In the genomic region with DNA sequence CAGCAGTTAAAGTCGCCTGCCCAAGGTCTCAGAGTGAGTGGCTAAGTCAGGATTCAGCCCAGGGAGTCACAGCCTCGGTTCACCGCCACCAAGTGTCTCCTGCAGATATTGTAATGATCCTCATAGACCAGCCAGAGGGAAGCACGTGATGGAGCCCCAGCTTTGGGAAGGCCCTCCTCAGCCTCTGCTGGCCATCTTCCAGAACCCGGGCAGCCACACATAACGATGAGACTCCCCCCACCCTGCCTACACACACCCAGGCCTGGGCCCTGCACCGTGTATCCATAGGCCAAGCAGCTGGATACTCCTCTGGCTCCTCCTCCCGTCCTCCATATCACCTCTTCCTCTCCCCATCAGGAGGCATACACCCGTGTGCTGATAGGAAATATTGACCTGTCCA, we compare ENCODE assay signal across 10 cellular contexts. TPM values are rescaled to one million over a fixed set of nuclear protein-coding genes. Genes with fewer than 3 reads are reported as not detected.
A peak's percentile ranks its signal among the peaks of the same experiment; 100 is the strongest.
DNase-seq lines count a peak whose midpoint lies in the region; FAIRE-seq and TF ChIP-seq lines count a peak whose summit lies in the region.
"Had no signal": no experiment of that assay in that cellular context is flagged by ENCODE, and none has a peak within 500 bp of the region (broad histone marks: within the 10 kb centered on the region; RNA-seq: fewer than 3 reads in every experiment).

No MANE protein-coding gene starts in this region.

- H3K27me3 Mint-ChIP-seq in CD4-positive, alpha-beta memory T cell: no peaks in the 10 kb centered on the region

- no peak overlapping the region for H2BK120ac ChIP-seq in neuronal stem cell (ENCODE audit: low read depth, low read length)

- H3K4me2 ChIP-seq in KMS-11: peak overlapping the region; percentile 13; the same call in 1 of the 2 replicates
- H3K4me2 ChIP-seq in neuronal stem cell (ENCODE audit: insufficient read depth, low read length, poor library complexity, severe bottlenecking): no peak overlapping the region

- no peaks in the 10 kb centered on the region for H3K9me3 Mint-ChIP-seq in CD4-positive, alpha-beta memory T cell

- intact Hi-C loops in CD4-positive, alpha-beta memory T cell (cut with micrococcal nuclease): no loop called here

- H3K27ac ChIP-seq in CD4-positive, alpha-beta memory T cell (ENCODE audit: low read depth, low read length): peak overlapping the region; percentile 54
- H3K27ac ChIP-seq in KMS-11: peak overlapping the region; percentile 36; the same call in 1 of the 2 replicates
- H3K27ac ChIP-seq in angular gyrus (ENCODE audit: low read depth, low read length): peak overlapping the region; percentile 66
- no peak overlapping the region for H3K27ac ChIP-seq in neuronal stem cell (replicated peaks; ENCODE audit: low read length)
- H3K27ac ChIP-seq: colonic mucosa had no signal

- H3K9me3 ChIP-seq in CD4-positive, alpha-beta memory T cell (ENCODE audit: control insufficient read depth in 1 of 2, low read length in 2 of 2): no peaks in the 10 kb centered on the region
- no peaks in the 10 kb centered on the region for H3K9me3 ChIP-seq in neuronal stem cell (replicated peaks in 1 of 2; ENCODE audit: control insufficient read depth in 2 of 2, insufficient read depth in 1 of 2, low read depth in 1 of 2, low read length in 2 of 2)
- H3K9me3 ChIP-seq: colonic mucosa had no signal

- H3K9ac ChIP-seq in KMS-11 (no peak overlapping the region), neuronal stem cell (ENCODE audit: low read depth, low read length, poor library complexity) (no peak overlapping the region)

- H2BK15ac ChIP-seq in neuronal stem cell (ENCODE audit: low read length): no peak overlapping the region

- peak overlapping the region; percentile 38 for H4K91ac ChIP-seq in neuronal stem cell (ENCODE audit: low read depth, low read length, poor library complexity)

- H3K4me1 ChIP-seq in CD4-positive, alpha-beta memory T cell (ENCODE audit: insufficient read depth, low read length): peaks cover 76% of the 10 kb centered on the region
- H3K4me1 ChIP-seq in KMS-11 (ENCODE audit: low read depth, poor library complexity, severe bottlenecking) (peaks cover 18% of the 10 kb centered on the region), neuronal stem cell (ENCODE audit: control insufficient read depth in 2 of 2, insufficient read depth in 1 of 2, low read depth in 1 of 2, low read length in 2 of 2) (peaks cover 2 to 3% of the 10 kb centered on the region in 2 donors)
- H3K4me1 ChIP-seq: colonic mucosa had no signal

- H3K4ac ChIP-seq in neuronal stem cell (ENCODE audit: low read length): no peak overlapping the region

- CTCF ChIA-PET in CD4-positive, alpha-beta memory T cell (lab: Charles Lee; ENCODE audit: partially characterized antibody): interaction anchor here (0.8 to 5.9 kb wide), 12 partner anchors 8 to 82 kb away, joined by 3 to 31 read pairs (median 5); partner anchors contain the start of gene SASH3

- peak overlapping the region in 7 of 8 donors; percentile 26 to 78 (median 60) for H3K4me3 Mint-ChIP-seq in CD4-positive, alpha-beta memory T cell

- DNase-seq in CD4-positive, alpha-beta memory T cell: no peak
- DNase-seq in neuronal stem cell (ENCODE audit: low spot score) (no peak), D721Med (ENCODE audit: insufficient read length, low spot score) (no peak), NCI-H128 (lab: John Stamatoyannopoulos, UW; ENCODE audit: unreplicated experiment) (no peak), dermis blood vessel endothelial cell (no peak)
- DNase-seq: colonic mucosa, COR-L47 had no signal

- H2BK5ac ChIP-seq in neuronal stem cell (ENCODE audit: low read length): no peak overlapping the region

- no peak overlapping the region for H2AK5ac ChIP-seq in neuronal stem cell (ENCODE audit: low read depth, low read length)

- H3K23ac ChIP-seq in neuronal stem cell (ENCODE audit: low read depth, low read length, poor library complexity): no peak overlapping the region

- TF ChIP-seq CTCF in KMS-11 (conservative IDR thresholded peaks at IDR 0.05; ENCODE audit: low read depth, low read length): no peak
- no peak for TF ChIP-seq CTCF in D721Med (IDR thresholded peaks at IDR 0.05; ENCODE audit: insufficient read depth, missing control alignments)

- H4K8ac ChIP-seq in neuronal stem cell (ENCODE audit: low read depth, low read length): no peak overlapping the region

- POLR2A ChIA-PET in CD4-positive, alpha-beta memory T cell (lab: Charles Lee; ENCODE audit: partially characterized antibody): interaction anchor here (0.8 to 35.3 kb wide), 7 partner anchors 24 to 326 kb away, joined by 4 to 1390 read pairs (median 5); partner anchors contain the start of genes SASH3 and UTP14A

- no CpG with 5 or more reads among the region's 9 CpGs for WGBS in neuronal stem cell (ENCODE audit: extremely low coverage in 2 of 2, insufficient read length in 2 of 2, insufficient replicate concordance in 1 of 2), 2 donors

- no peaks in the 10 kb centered on the region for H3K79me2 ChIP-seq in KMS-11 (ENCODE audit: insufficient read depth, low read depth)

- no peak overlapping the region for H3K18ac ChIP-seq in neuronal stem cell (ENCODE audit: low read length)

- no peaks in the 10 kb centered on the region for H3K79me1 ChIP-seq in neuronal stem cell (ENCODE audit: low read depth, low read length)

- H2AFZ ChIP-seq in KMS-11 (ENCODE audit: low read depth) (peak overlapping the region; percentile 48; the same call in 1 of the 2 replicates), neuronal stem cell (ENCODE audit: low read length) (peak overlapping the region; percentile 75)

- no peaks in the 10 kb centered on the region for H4K20me1 ChIP-seq in KMS-11 (ENCODE audit: insufficient read depth)

- H3K36me3 ChIP-seq in CD4-positive, alpha-beta memory T cell (ENCODE audit: insufficient read depth, low read length): no peaks in the 10 kb centered on the region
- H3K36me3 ChIP-seq in KMS-11 (ENCODE audit: insufficient read depth): no peaks in the 10 kb centered on the region
- no peaks in the 10 kb centered on the region for H3K36me3 ChIP-seq in neuronal stem cell (replicated peaks in 1 of 2; ENCODE audit: control insufficient read depth in 2 of 2, insufficient read depth in 2 of 2, low read length in 2 of 2)
- H3K36me3 ChIP-seq: colonic mucosa had no signal

- H3K4me1 Mint-ChIP-seq in CD4-positive, alpha-beta memory T cell: peaks cover 36 to 71% (median 52%) of the 10 kb centered on the region in 4 donors

- FAIRE-seq in D721Med (lab: Jason Lieb, UNC): no peak

- no peaks in the 10 kb centered on the region for H3K36me3 Mint-ChIP-seq in CD4-positive, alpha-beta memory T cell

- peak overlapping the region; percentile 84 to 95 (median 91) for H3K27ac Mint-ChIP-seq in CD4-positive, alpha-beta memory T cell

- no peak overlapping the region for H2BK12ac ChIP-seq in neuronal stem cell (ENCODE audit: low read length)

- no peaks in the 10 kb centered on the region for H3K27me3 ChIP-seq in CD4-positive, alpha-beta memory T cell (ENCODE audit: insufficient read depth, low read length)
- H3K27me3 ChIP-seq in KMS-11 (ENCODE audit: insufficient read depth, low read depth) (no peaks in the 10 kb centered on the region), neuronal stem cell (ENCODE audit: control insufficient read depth in 3 of 3, insufficient read depth in 3 of 3, low read depth in 1 of 3, low read length in 3 of 3) (peaks cover 0 to 3% (median 0%) of the 10 kb centered on the region in 3 experiments)
- H3K27me3 ChIP-seq: colonic mucosa had no signal

- H3K4me3 ChIP-seq in CD4-positive, alpha-beta memory T cell (ENCODE audit: low read length in 2 of 2): no peak overlapping the region
- no peak overlapping the region for H3K4me3 ChIP-seq in KMS-11 (IDR thresholded peaks at IDR 0.05; ENCODE audit: insufficient read depth, low read depth, low read length)
- no peak overlapping the region for H3K4me3 ChIP-seq in neuronal stem cell (ENCODE audit: low read length in 2 of 2)
- H3K4me3 ChIP-seq: colonic mucosa had no signal

- H3K14ac ChIP-seq in neuronal stem cell (ENCODE audit: low read length): no peak overlapping the region

RNA-seq across cellular contexts. Expression of gene SASH3, which starts 19.6 kb away (rescaled TPM):
- total RNA-seq in CD4-positive, alpha-beta memory T cell: 100 to 1,000 TPM; 148 to 152 TPM
- polyA plus RNA-seq in CD4-positive, alpha-beta memory T cell: 100 to 1,000 TPM in 1 of 2 donors, 10 to 100 TPM in 1; 83.3 to 211 TPM
- not detected for polyA plus RNA-seq in neuronal stem cell (2013, experiment 1 of 2)
- polyA plus RNA-seq in neuronal stem cell (2013, experiment 2 of 2): not detected
- not detected in 2 replicates for total RNA-seq in dermis blood vessel endothelial cell
- total RNA-seq: HepG2 had no signal

RNA-seq across cellular contexts. Expression of gene XPNPEP2, which starts 21.4 kb away (rescaled TPM):
- total RNA-seq in CD4-positive, alpha-beta memory T cell: under 1 TPM; 0.32 to 0.33 TPM
- under 1 TPM; 0.48 to 0.90 TPM for polyA plus RNA-seq in CD4-positive, alpha-beta memory T cell
- 0.29 TPM for polyA plus RNA-seq in neuronal stem cell (2013, experiment 1 of 2)
- polyA plus RNA-seq in neuronal stem cell (2013, experiment 2 of 2): 0.30 TPM
- total RNA-seq in dermis blood vessel endothelial cell: not detected in 2 replicates

Comparison
In these comparisons a context has a peak if more than half of its experiments do, and no peak if none do; other contexts are left out.
1. RNA of gene SASH3, which starts 19.6 kb away (total RNA-seq): 148 to 152 TPM in CD4-positive, alpha-beta memory T cell; not detected in dermis blood vessel endothelial cell; every median in the first group is over 100 times any median in the second.